Comparison of ENCODE assay signal across 8 cellular contexts in the genomic region with DNA sequence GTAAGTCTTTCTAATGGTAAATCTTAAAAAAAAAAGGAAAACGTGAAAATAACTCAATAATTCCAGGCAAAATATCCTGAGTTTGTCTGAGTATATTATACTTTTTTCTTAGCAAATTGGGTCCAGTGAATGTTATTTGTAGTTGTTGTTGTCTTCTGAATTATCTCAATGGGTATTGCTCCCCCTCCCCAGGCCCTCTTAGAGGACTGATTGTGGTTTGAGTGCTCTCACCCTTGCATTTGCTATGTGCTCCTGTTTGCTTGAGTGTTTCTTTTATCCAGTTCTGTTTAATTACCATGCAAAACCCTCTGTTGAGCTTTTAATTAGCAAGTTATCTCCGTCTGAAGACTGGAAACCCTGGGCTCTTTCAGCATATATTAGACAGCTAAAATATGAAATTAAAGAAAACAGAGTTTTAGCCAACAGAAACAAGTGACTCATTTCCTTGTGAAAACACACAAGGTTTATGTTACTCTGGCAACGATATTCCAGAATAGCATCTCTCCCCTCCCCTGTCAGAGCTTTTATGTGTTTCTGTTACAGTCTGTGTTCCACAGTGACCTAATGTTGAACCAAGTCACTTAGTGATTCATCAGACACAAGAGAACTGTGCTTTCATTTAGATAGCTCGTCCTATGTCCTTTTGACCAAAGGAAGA.
DNase-seq lines count a peak whose midpoint lies in the region; ATAC-seq, FAIRE-seq and TF ChIP-seq lines count a peak whose summit lies in the region.

No MANE protein-coding gene starts in this region.

- H3K27me3 ChIP-seq in CD4-positive, alpha-beta memory T cell (ENCODE audit: insufficient read depth, low read length) = no peaks in the 10 kb centered on the region
- H3K27me3 ChIP-seq in IMR-90 (ENCODE audit: control insufficient read depth, insufficient read depth, low read length) (no peaks in the 10 kb centered on the region), gastrocnemius medialis (no peaks in the 10 kb centered on the region)

- peak overlapping the region; percentile 80 for H3K4me2 ChIP-seq in IMR-90 (ENCODE audit: low read depth, low read length)

- H3K9me3 Mint-ChIP-seq in CD4-positive, alpha-beta memory T cell = no peaks in the 10 kb centered on the region

- H2BK120ac ChIP-seq in IMR-90 (ENCODE audit: low read depth, low read length) = peak overlapping the region; percentile 82

- no peak overlapping the region for H3K4me3 ChIP-seq in CD4-positive, alpha-beta memory T cell (ENCODE audit: low read length in 2 of 2)
- H3K4me3 ChIP-seq in IMR-90 (ENCODE audit: insufficient read depth, low read depth, low read length) (peak overlapping the region; percentile 12; the same call in 1 of the 2 replicates), gastrocnemius medialis (no peak overlapping the region)

- peak overlapping the region; percentile 37; the same call in 1 of the 2 replicates for H3K56ac ChIP-seq in IMR-90 (ENCODE audit: extremely low read depth, insufficient read depth, low read length)

- peak in 3 of 5 donors; percentile 10 to 24 (median 17) for DNase-seq in CD4-positive, alpha-beta memory T cell
- DNase-seq in IMR-90 = peak; percentile 99
- DNase-seq in T1000 (lab: John Stamatoyannopoulos, UW) = peak; percentile 37
- peak; percentile 92 for DNase-seq in glomerular visceral epithelial cell (ENCODE audit: extremely low spot score)
- DNase-seq in gastrocnemius medialis = no peak
- DNase-seq in D721Med (ENCODE audit: insufficient read length, low spot score) = no peak
- DNase-seq in activated CD4-positive, alpha-beta T cell treated with anti-CD3 and anti-CD28 coated beads, Interleukin-2, amount 50 U/mL, for 1 hour = no peak

- peak; percentile 18; the same call in 1 of the 2 replicates for TF ChIP-seq POLR2A in IMR-90 (IDR thresholded peaks at IDR 0.05; ENCODE audit: low read depth, low read length)
- no peak for TF ChIP-seq POLR2A in gastrocnemius medialis (IDR thresholded peaks at IDR 0.05)

- H2AFZ ChIP-seq in IMR-90 (replicated peaks; ENCODE audit: low read length, poor library complexity) = peak overlapping the region; percentile 55

- H3K4me1 ChIP-seq in CD4-positive, alpha-beta memory T cell (ENCODE audit: insufficient read depth, low read length) = peaks cover 17% of the 10 kb centered on the region
- H3K4me1 ChIP-seq in IMR-90 (ENCODE audit: control insufficient read depth, insufficient read depth, low read length) (peaks cover 2% of the 10 kb centered on the region), gastrocnemius medialis (peaks cover 6 to 7% of the 10 kb centered on the region in 2 donors)

- FAIRE-seq in D721Med (lab: Jason Lieb, UNC) = no peak

- H3K36me3 Mint-ChIP-seq in CD4-positive, alpha-beta memory T cell = no peaks in the 10 kb centered on the region

- TF ChIP-seq CTCF in IMR-90 (conservative IDR thresholded peaks at IDR 0.05; ENCODE audit: low read depth, low read length) (no peak), gastrocnemius medialis (IDR thresholded peaks at IDR 0.05 in 4 of 5, conservative IDR thresholded peaks at IDR 0.05 in 1 of 5) (no peak), D721Med (IDR thresholded peaks at IDR 0.05; ENCODE audit: insufficient read depth, missing control alignments) (no peak)

- in situ Hi-C loops in IMR-90 (cut with MboI; ENCODE audit: low sequenced_read_pairs) (no loop called here), gastrocnemius medialis (cut with MboI; ENCODE audit: low sequenced_read_pairs in 4 of 4) (no loop called here)

- CTCF ChIA-PET in CD4-positive, alpha-beta memory T cell (lab: Charles Lee; ENCODE audit: partially characterized antibody) = interaction anchor here (1.2 kb wide), 1 partner anchor 9 kb away, joined by 3 read pairs; no protein-coding TSS in a partner anchor
- CTCF ChIA-PET in IMR-90 (lab: Yijun Ruan, JAX) = interaction anchor here (0.7 to 1.3 kb wide), 4 partner anchors 9 to 304 kb away, joined by 3 to 5 read pairs (median 3); no protein-coding TSS in a partner anchor

- H2BK15ac ChIP-seq in IMR-90 (ENCODE audit: low read depth, low read length) = peak overlapping the region; percentile 97; the same call in 1 of the 3 replicates

- no TSS peak for BruUV-seq in IMR-90 (replicated peaks; lab: Mats Ljungman, UMichigan)

- H4K8ac ChIP-seq in IMR-90 (ENCODE audit: low read depth in 2 of 2, low read length in 2 of 2) = peak overlapping the region in 1 of 2 experiments; percentile 64; a peak in 2 of 4 replicates

- no peak overlapping the region for H4K91ac ChIP-seq in IMR-90 (ENCODE audit: insufficient read depth, low read depth, low read length)

- no peaks in the 10 kb centered on the region for H4K20me1 ChIP-seq in IMR-90 (ENCODE audit: insufficient read depth, low read length)

- H3K18ac ChIP-seq in IMR-90 (ENCODE audit: low read depth, low read length) = peak overlapping the region; percentile 58; the same call in 1 of the 2 replicates

- no CpG with 5 or more reads among the region's 4 CpGs for WGBS in IMR-90 (ENCODE audit: extremely low coverage in 2 of 2, insufficient read length in 1 of 2), 2 experiments

- H3K27ac Mint-ChIP-seq in CD4-positive, alpha-beta memory T cell = peak overlapping the region in 5 of 7 donors; percentile 0 to 66 (median 53)

- H3K27ac ChIP-seq in CD4-positive, alpha-beta memory T cell (ENCODE audit: low read depth, low read length) = no peak overlapping the region
- H3K27ac ChIP-seq in IMR-90 (ENCODE audit: insufficient read depth, low read length) (peak overlapping the region; percentile 60; the same call in 1 of the 2 replicates), gastrocnemius medialis (peak overlapping the region in 2 of 4 donors; percentile 37 to 53)

- H3K27me3 Mint-ChIP-seq in CD4-positive, alpha-beta memory T cell = no peaks in the 10 kb centered on the region

- no peaks in the 10 kb centered on the region for H3K79me1 ChIP-seq in IMR-90 (ENCODE audit: low read depth in 1 of 2, low read length in 2 of 2)

- 0 out of 2 replicates have a peak overlapping the region, but pooled peaks have one; percentile 34 for H3K23ac ChIP-seq in IMR-90 (ENCODE audit: low read depth, low read length)

- ATAC-seq in GM19463 (IDR thresholded peaks at IDR 0.05; ENCODE audit: unreplicated experiment) (peak; percentile 95), IMR-90 (ENCODE audit: low read depth) (peak; percentile 99), gastrocnemius medialis (peak; percentile 90 to 92)

- no peak overlapping the region; the same call in 1 of the 2 replicates for H4K5ac ChIP-seq in IMR-90 (ENCODE audit: low read depth, low read length)

- peak overlapping the region; percentile 73; the same call in 1 of the 2 replicates for H3K14ac ChIP-seq in IMR-90 (replicated peaks; ENCODE audit: low read depth, low read length)

- peaks cover 10 to 26% (median 17%) of the 10 kb centered on the region in 4 donors for H3K4me1 Mint-ChIP-seq in CD4-positive, alpha-beta memory T cell

- H3K36me3 ChIP-seq in CD4-positive, alpha-beta memory T cell (ENCODE audit: insufficient read depth, low read length) = no peaks in the 10 kb centered on the region
- H3K36me3 ChIP-seq in IMR-90 (ENCODE audit: control insufficient read depth, insufficient read depth, low read length) (no peaks in the 10 kb centered on the region), gastrocnemius medialis (no peaks in the 10 kb centered on the region)

- peak overlapping the region; percentile 87 for H2BK5ac ChIP-seq in IMR-90 (ENCODE audit: low read depth, low read length, poor library complexity, severe bottlenecking)

- intact Hi-C loops in CD4-positive, alpha-beta memory T cell (cut with micrococcal nuclease) = no loop called here
- intact Hi-C loops in IMR-90 (cut with micrococcal nuclease) (loop anchor here (5.0 to 10.0 kb wide), 4 partner anchors 66 to 309 kb away; a partner anchor contains a TSS), gastrocnemius medialis (cut with DNase I; ENCODE audit: low total_unique reads) (no loop called here)

- peak overlapping the region in 4 of 8 donors; percentile 18 to 73 (median 56) for H3K4me3 Mint-ChIP-seq in CD4-positive, alpha-beta memory T cell

- H3K9me3 ChIP-seq in CD4-positive, alpha-beta memory T cell (ENCODE audit: control insufficient read depth in 1 of 2, low read length in 2 of 2) = no peaks in the 10 kb centered on the region
- no peaks in the 10 kb centered on the region for H3K9me3 ChIP-seq in IMR-90 (ENCODE audit: control insufficient read depth, insufficient read depth, low read length)
- H3K9me3 ChIP-seq in gastrocnemius medialis = no peaks in the 10 kb centered on the region

- peak overlapping the region; percentile 98 for H2AK5ac ChIP-seq in IMR-90 (ENCODE audit: low read depth, low read length)

- peak overlapping the region; percentile 94 for H2BK20ac ChIP-seq in IMR-90 (ENCODE audit: low read depth, low read length)

- POLR2A ChIA-PET in CD4-positive, alpha-beta memory T cell (lab: Charles Lee; ENCODE audit: partially characterized antibody) = interaction anchor here (1.1 kb wide), 1 partner anchor 255 kb away, joined by 3 read pairs; no protein-coding TSS in a partner anchor
- POLR2A ChIA-PET in IMR-90 (lab: Charles Lee; ENCODE audit: unreplicated experiment) = interaction anchor here (0.6 kb wide), 1 partner anchor 238 kb away, joined by 3 read pairs; no protein-coding TSS in a partner anchor

- no peak overlapping the region for H3K9ac ChIP-seq in IMR-90 (ENCODE audit: low read depth, low read length)

- peaks cover 4% of the 10 kb centered on the region; the same call in 1 of the 2 replicates for H3K9me1 ChIP-seq in IMR-90 (ENCODE audit: insufficient read depth, low read length)

- H2AK9ac ChIP-seq in IMR-90 (replicated peaks; ENCODE audit: low read depth, low read length, poor library complexity) = no peak overlapping the region

- TF ChIP-seq RAD21 in IMR-90 (IDR thresholded peaks at IDR 0.05; ENCODE audit: low read length) = peak; percentile 22; the same call in 1 of the 2 replicates

- H3K4ac ChIP-seq in IMR-90 (ENCODE audit: low read depth, low read length) = peak overlapping the region; percentile 60

- dilution Hi-C loops in IMR-90 (cut with HindIII; ENCODE audit: low sequenced_read_pairs, unreplicated experiment) = no loop called here

TF ChIP-seq in IMR-90, 13 proteins besides CTCF, POLR2A, EP300 and RAD21 (continues in another document):
- TF ChIP-seq MXI1 (IDR thresholded peaks at IDR 0.05; ENCODE audit: borderline replicate concordance, low read depth, low read length) = no peak
- TF ChIP-seq, protein P1, sequence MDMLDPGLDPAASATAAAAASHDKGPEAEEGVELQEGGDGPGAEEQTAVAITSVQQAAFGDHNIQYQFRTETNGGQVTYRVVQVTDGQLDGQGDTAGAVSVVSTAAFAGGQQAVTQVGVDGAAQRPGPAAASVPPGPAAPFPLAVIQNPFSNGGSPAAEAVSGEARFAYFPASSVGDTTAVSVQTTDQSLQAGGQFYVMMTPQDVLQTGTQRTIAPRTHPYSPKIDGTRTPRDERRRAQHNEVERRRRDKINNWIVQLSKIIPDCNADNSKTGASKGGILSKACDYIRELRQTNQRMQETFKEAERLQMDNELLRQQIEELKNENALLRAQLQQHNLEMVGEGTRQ (IDR thresholded peaks at IDR 0.05; ENCODE audit: low read depth, low read length) = no peak
- no peak for TF ChIP-seq SMC3 (IDR thresholded peaks at IDR 0.05; ENCODE audit: low read depth, low read length)
- TF ChIP-seq MAFK (IDR thresholded peaks at IDR 0.05; ENCODE audit: low read depth, low read length) = no peak
- TF ChIP-seq NFE2L2 (IDR thresholded peaks at IDR 0.05; ENCODE audit: low read depth, low read length) = no peak
- TF ChIP-seq BHLHE40 (IDR thresholded peaks at IDR 0.05; ENCODE audit: low read depth, low read length) = no peak
- no peak for TF ChIP-seq RCOR1 (IDR thresholded peaks at IDR 0.05; ENCODE audit: insufficient replicate concordance, low read length)

Comparison
In these comparisons a context has a peak if more than half of its experiments do, and no peak if none do; other contexts are left out.
1. DNase-seq: peak in CD4-positive, alpha-beta memory T cell (3 of 5), IMR-90 (single experiment), T1000 (single experiment) and glomerular visceral epithelial cell (single experiment); none in gastrocnemius medialis (0 of 2), D721Med (single experiment) and activated CD4-positive, alpha-beta T cell treated with anti-CD3 and anti-CD28 coated beads, Interleukin-2, amount 50 U/mL, for 1 hour (single experiment).
2. Peak in every context shown above with its lines, with median percentiles within 50 percentile points of each other: ATAC-seq.